Comparison of ENCODE assay signal across 18 cellular contexts in genomic region chr11:27972432-27973170, GRCh38.
DNase-seq lines count a peak whose midpoint lies in the region; TF ChIP-seq lines count a peak whose summit lies in the region.
"Had no signal": no experiment of that assay in that cellular context is flagged by ENCODE, and none has a peak within 500 bp of the region (broad histone marks: within the 10 kb centered on the region; RNA-seq: fewer than 3 reads in every experiment).

No MANE protein-coding gene starts in this region.

- no peak overlapping the region for H3K27ac ChIP-seq in H9 (ENCODE audit: insufficient read length, low read depth, low read length)
- H3K27ac ChIP-seq: Peyer's patch, thoracic aorta had no signal

- no peak overlapping the region for H3K23ac ChIP-seq in H9 (ENCODE audit: insufficient read length, low read depth, low read length)

- H3K36me3 Mint-ChIP-seq in H9 (ENCODE audit: insufficient read depth in 1 of 3, low read depth in 3 of 3) = no peaks in the 10 kb centered on the region
- H3K36me3 Mint-ChIP-seq: activated naive CD4-positive, alpha-beta T cell treated with anti-CD3 and anti-CD28 coated beads, Interleukin-2, amount 50 U/mL, for 24 hours had no signal

- H2BK15ac ChIP-seq in H9 (ENCODE audit: low read depth, low read length) = no peak overlapping the region

- DNase-seq in ELR (ENCODE audit: low read depth) (peak; percentile 80), NCI-H69 (lab: John Stamatoyannopoulos, UW) (peak; percentile 68), fibroblast of mammary gland (ENCODE audit: low read depth) (peak; percentile 12), renal cortical epithelial cell (ENCODE audit: low read depth) (peak; percentile 59), H9 (no peak), anterior cingulate cortex (lab: John Stamatoyannopoulos, UW) (no peak), DMS153 (lab: John Stamatoyannopoulos, UW) (no peak)
- DNase-seq: activated T-cell treated with anti-CD3 and anti-CD28 coated beads, Interleukin-2, amount 50 U/mL, for 72 hours; AML-193; cortex of kidney; H7; NCI-H146; nucleus accumbens; Peyer's patch; stimulated activated CD4-positive, alpha-beta T cell treated with anti-CD3 and anti-CD28 coated beads, Interleukin-15, amount 100 ng/mL, for 24 hours; T-helper 9 cell had no signal

- no peak overlapping the region for H3K4me3 ChIP-seq in fibroblast of mammary gland (ENCODE audit: control insufficient read depth, low read depth, low read length)
- H3K4me3 ChIP-seq: Peyer's patch, thoracic aorta had no signal

- no peaks in the 10 kb centered on the region for H3K9me3 ChIP-seq in H9 (ENCODE audit: control insufficient read depth, low read depth, low read length)
- H3K9me3 ChIP-seq: Peyer's patch, thoracic aorta had no signal

- H3K79me1 ChIP-seq in H9 (ENCODE audit: insufficient read depth, low read depth, low read length, poor library complexity, severe bottlenecking) = no peaks in the 10 kb centered on the region

- H4K8ac ChIP-seq in H9 (replicated peaks; ENCODE audit: insufficient read length, low read depth, low read length) = no peak overlapping the region

- H2AFZ ChIP-seq in H9 (ENCODE audit: low read length) = no peak overlapping the region

- H3K9me3 Mint-ChIP-seq in H9 = no peaks in the 10 kb centered on the region

- no peak overlapping the region for H2BK5ac ChIP-seq in H9 (ENCODE audit: insufficient read length, low read length)

- no peak for TF ChIP-seq CTCF in fibroblast of mammary gland (conservative IDR thresholded peaks at IDR 0.05; ENCODE audit: control insufficient read depth, insufficient read depth, low read depth, low read length)
- TF ChIP-seq CTCF in H9 (conservative IDR thresholded peaks at IDR 0.05) = no peak

- H3K23me2 ChIP-seq in H9 (ENCODE audit: insufficient read length, low read depth, low read length, poor library complexity, severe bottlenecking) = no peaks in the 10 kb centered on the region

- no peak overlapping the region; a peak in 1 of 7 replicates for H3K27ac Mint-ChIP-seq in H9
- H3K27ac Mint-ChIP-seq: activated naive CD4-positive, alpha-beta T cell treated with anti-CD3 and anti-CD28 coated beads, Interleukin-2, amount 50 U/mL, for 24 hours; activated T-cell treated with anti-CD3 and anti-CD28 coated beads, Interleukin-2, amount 50 U/mL, for 72 hours had no signal

- no peak overlapping the region for H3T11ph ChIP-seq in H9 (ENCODE audit: low read length)

- H3K4me2 ChIP-seq in H9 (ENCODE audit: insufficient read depth, insufficient read length, low read length) = no peak overlapping the region

- no peak overlapping the region for H2BK20ac ChIP-seq in H9 (ENCODE audit: low read depth, low read length, poor library complexity, severe bottlenecking)

- H4K20me1 ChIP-seq in H9 (ENCODE audit: control insufficient read depth, insufficient read depth, insufficient read length) = no peaks in the 10 kb centered on the region

- H3K4me3 Mint-ChIP-seq in H9 = no peak overlapping the region
- H3K4me3 Mint-ChIP-seq: activated naive CD4-positive, alpha-beta T cell treated with anti-CD3 and anti-CD28 coated beads, Interleukin-2, amount 50 U/mL, for 24 hours; activated T-cell treated with anti-CD3 and anti-CD28 coated beads, Interleukin-2, amount 50 U/mL, for 72 hours had no signal

- no peak overlapping the region for H2BK120ac ChIP-seq in H9 (ENCODE audit: low read depth, low read length, poor library complexity, severe bottlenecking)

- H3K4me1 ChIP-seq in H9 (ENCODE audit: insufficient read depth, low read length) = no peaks in the 10 kb centered on the region
- H3K4me1 ChIP-seq: Peyer's patch had no signal

- H3K9ac ChIP-seq in H9 (ENCODE audit: extremely low read depth, insufficient read length, low read length) = no peak overlapping the region

- no peaks in the 10 kb centered on the region for H3K27me3 Mint-ChIP-seq in H9 (ENCODE audit: low read depth)

- H3K56ac ChIP-seq in H9 (ENCODE audit: insufficient read length, low read depth, low read length) = no peak overlapping the region

- H3K14ac ChIP-seq in H9 (ENCODE audit: insufficient read depth, low read length) = no peak overlapping the region

- H3K4me1 Mint-ChIP-seq in H9 = peaks cover 3 to 10% of the 10 kb centered on the region in 2 experiments
- H3K4me1 Mint-ChIP-seq: activated naive CD4-positive, alpha-beta T cell treated with anti-CD3 and anti-CD28 coated beads, Interleukin-2, amount 50 U/mL, for 24 hours had no signal

- H2BK12ac ChIP-seq in H9 (ENCODE audit: insufficient read length, low read depth, low read length) = no peak overlapping the region

- no peak overlapping the region for H4K5ac ChIP-seq in H9 (ENCODE audit: insufficient read length, low read depth, low read length)

- H4K91ac ChIP-seq in H9 (ENCODE audit: insufficient read length, low read depth, low read length) = no peak overlapping the region

- no peaks in the 10 kb centered on the region for H3K27me3 ChIP-seq in H9 (ENCODE audit: insufficient read depth, low read length)
- H3K27me3 ChIP-seq: Peyer's patch had no signal

- H3K4ac ChIP-seq in H9 (ENCODE audit: low read depth, low read length) = no peak overlapping the region

- no peaks in the 10 kb centered on the region for H3K79me2 ChIP-seq in H9 (ENCODE audit: insufficient read depth, low read length)

- no peak overlapping the region for H2AK5ac ChIP-seq in H9 (ENCODE audit: insufficient read length, low read length)

- H3K18ac ChIP-seq in H9 (ENCODE audit: insufficient read length, low read depth, low read length) = no peak overlapping the region

- whole genome bisulfite sequencing in H9 (ENCODE audit: extremely low coverage, insufficient read length, low lambda C conversion rate) = no CpG with 5 or more reads among the region's 5 CpGs

Comparison
In these comparisons a context has a peak if more than half of its experiments do, and no peak if none do; other contexts are left out.
1. DNase-seq: peak in ELR (single experiment), NCI-H69 (single experiment), fibroblast of mammary gland (single experiment) and renal cortical epithelial cell (single experiment); none in H9 (single experiment), anterior cingulate cortex (0 of 58) and DMS153 (single experiment).